In the genomic region with DNA sequence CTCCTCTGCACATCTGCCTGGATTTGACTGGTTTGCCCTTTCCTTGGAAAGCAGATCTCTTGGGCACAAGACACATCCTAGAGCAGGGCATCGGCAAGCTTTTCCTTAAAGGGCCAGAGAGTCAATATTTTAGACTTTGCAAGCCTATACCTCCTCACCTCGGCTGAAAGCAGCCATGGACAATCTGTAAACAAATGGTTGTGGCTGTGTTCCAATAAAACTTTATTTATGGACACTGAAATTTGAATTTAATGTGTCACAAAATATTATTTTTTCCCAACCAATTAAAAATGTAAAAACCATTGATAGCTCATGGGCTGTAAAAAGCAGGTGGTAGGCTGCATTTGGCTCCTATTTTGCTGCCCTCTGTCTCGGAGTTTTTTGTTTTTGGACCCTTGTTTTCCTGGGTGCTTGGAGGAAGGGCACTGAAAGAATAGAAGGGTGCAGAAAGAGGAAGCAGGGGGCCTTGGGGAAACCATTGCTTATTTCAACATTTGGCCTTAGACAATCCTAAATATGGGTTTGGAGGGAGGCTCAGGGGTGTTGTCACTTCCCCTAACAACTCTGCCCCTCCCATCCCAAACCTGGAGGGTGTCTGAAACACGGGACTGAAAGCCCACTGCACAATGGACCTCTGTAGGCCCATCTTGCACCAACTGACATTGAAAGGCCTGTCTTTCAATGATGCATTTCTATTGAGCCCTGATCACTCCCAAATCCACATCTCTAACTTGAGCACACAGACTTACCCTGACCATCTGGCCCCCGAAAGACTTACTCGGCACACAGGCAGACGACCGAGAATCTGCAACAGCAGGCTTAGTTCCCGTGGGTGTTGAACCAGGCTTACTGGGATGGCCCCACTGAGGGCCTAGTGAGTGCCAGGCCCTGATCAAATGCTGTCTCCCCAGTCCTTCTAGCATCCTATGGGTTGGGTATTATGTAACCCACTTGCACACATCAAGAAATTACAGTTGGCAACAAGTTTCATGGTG, we compare ENCODE assay signal across 1 cellular context.
TF ChIP-seq lines count a peak whose summit lies in the region.

No MANE protein-coding gene starts in this region.

TF ChIP-seq in HepG2, 621 proteins besides CTCF, POLR2A, EP300 and RAD21 (continued from another document):
- TF ChIP-seq ZBTB40 (IDR thresholded peaks at IDR 0.05) (no peak), ZBTB40 (CRISPR knock-in tag; IDR thresholded peaks at IDR 0.05) (peak; percentile 85)
